ENCODE assay signal across 8 cellular contexts in genomic region chr4:125316781-125317525, GRCh38. TPM values are rescaled to one million over a fixed set of nuclear protein-coding genes. Genes with fewer than 3 reads are reported as not detected.
DNase-seq lines count a peak whose midpoint lies in the region; ATAC-seq and TF ChIP-seq lines count a peak whose summit lies in the region.

No MANE protein-coding gene starts in this region.

- no peak for DNase-seq in CD8-positive, alpha-beta T cell
- DNase-seq in chondrocyte (ENCODE audit: low spot score) = peak; percentile 90
- peak; percentile 9 for DNase-seq in stromal cell of bone marrow (ENCODE audit: low read depth)
- no peak for DNase-seq in glomerular visceral epithelial cell (ENCODE audit: extremely low spot score)

- H3K4me1 Mint-ChIP-seq in CD8-positive, alpha-beta T cell (ENCODE audit: low read depth) = peaks cover 37% of the 10 kb centered on the region
- H3K4me1 Mint-ChIP-seq in IgD-negative memory B cell = peaks cover 9 to 16% (median 11%) of the 10 kb centered on the region in 3 donors
- peaks cover 69% of the 10 kb centered on the region for H3K4me1 Mint-ChIP-seq in chondrocyte (ENCODE audit: low read depth)

- no peak for TF ChIP-seq CTCF in CD8-positive, alpha-beta T cell (IDR thresholded peaks at IDR 0.05)
- TF ChIP-seq CTCF in chondrocyte (IDR thresholded peaks at IDR 0.05) (no peak), liver (IDR thresholded peaks at IDR 0.05; ENCODE audit: low read depth, low read length, missing input control) (no peak)

- no peaks in the 10 kb centered on the region for H3K9me3 Mint-ChIP-seq in CD8-positive, alpha-beta T cell
- H3K9me3 Mint-ChIP-seq in IgD-negative memory B cell (peaks cover 0 to 3% (median 0%) of the 10 kb centered on the region in 3 donors), chondrocyte (ENCODE audit: low read depth) (no peaks in the 10 kb centered on the region)

- peak overlapping the region in 1 of 2 donors; percentile 13 for H3K9ac ChIP-seq in liver (ENCODE audit: low read depth in 1 of 2, low read length in 2 of 2)

- no peaks in the 10 kb centered on the region for H3K36me3 Mint-ChIP-seq in CD8-positive, alpha-beta T cell
- peaks cover 3% of the 10 kb centered on the region for H3K36me3 Mint-ChIP-seq in IgD-negative memory B cell
- H3K36me3 Mint-ChIP-seq in chondrocyte (ENCODE audit: low read depth) = no peaks in the 10 kb centered on the region

- H3K27me3 ChIP-seq in CD8-positive, alpha-beta T cell (ENCODE audit: insufficient read depth, low read length) = peaks cover 30% of the 10 kb centered on the region
- no peaks in the 10 kb centered on the region for H3K27me3 ChIP-seq in liver (ENCODE audit: control insufficient read depth in 4 of 4, insufficient read depth in 4 of 4, low read length in 3 of 4)

- POLR2A ChIA-PET in CD8-positive, alpha-beta T cell (lab: Charles Lee) = no interaction called here

- ATAC-seq in CD8-positive, alpha-beta T cell = no peak
- ATAC-seq in HG03354 (IDR thresholded peaks at IDR 0.05; ENCODE audit: poor library complexity, severe bottlenecking, unreplicated experiment) (no peak), GM18870 (IDR thresholded peaks at IDR 0.05; ENCODE audit: unreplicated experiment) (no peak)

- H3K27me3 Mint-ChIP-seq in CD8-positive, alpha-beta T cell (ENCODE audit: low read depth) = peaks cover 59% of the 10 kb centered on the region
- peaks cover 42% of the 10 kb centered on the region for H3K27me3 Mint-ChIP-seq in IgD-negative memory B cell
- H3K27me3 Mint-ChIP-seq in chondrocyte (ENCODE audit: low read depth) = no peaks in the 10 kb centered on the region

- TF ChIP-seq RAD21 in liver (IDR thresholded peaks at IDR 0.05) = peak in 1 of 2 donors; percentile 23

- CTCF ChIA-PET in CD8-positive, alpha-beta T cell (lab: Charles Lee) = no interaction called here

- H3K4me1 ChIP-seq in CD8-positive, alpha-beta T cell (ENCODE audit: insufficient read depth, low read length) = peaks cover 27% of the 10 kb centered on the region
- peaks cover 4 to 38% (median 24%) of the 10 kb centered on the region in 4 donors for H3K4me1 ChIP-seq in liver (ENCODE audit: control insufficient read depth in 4 of 4, insufficient read depth in 4 of 4, low read length in 3 of 4)

- 6% methylated on average over 67 of the region's 67 CpGs for WGBS in liver

- peak overlapping the region; percentile 80 for H3K4me3 Mint-ChIP-seq in CD8-positive, alpha-beta T cell
- H3K4me3 Mint-ChIP-seq in IgD-negative memory B cell (peak overlapping the region; percentile 38 to 92 (median 65)), chondrocyte (ENCODE audit: unreplicated experiment) (peak overlapping the region; percentile 78)

- no peak overlapping the region for H3K27ac Mint-ChIP-seq in CD8-positive, alpha-beta T cell
- H3K27ac Mint-ChIP-seq in IgD-negative memory B cell (no peak overlapping the region), chondrocyte (ENCODE audit: unreplicated experiment) (peak overlapping the region; percentile 81)

- intact Hi-C loops in CD8-positive, alpha-beta T cell (cut with DNase I, micrococcal nuclease) = no loop called here

- H3K27ac ChIP-seq in CD8-positive, alpha-beta T cell (ENCODE audit: low read depth, low read length) = no peak overlapping the region
- H3K27ac ChIP-seq in liver (ENCODE audit: low read depth in 1 of 2, low read length in 2 of 2) = peak overlapping the region in 1 of 2 donors; percentile 11

- H3K9me3 ChIP-seq in CD8-positive, alpha-beta T cell (ENCODE audit: low read length) = no peaks in the 10 kb centered on the region
- no peaks in the 10 kb centered on the region for H3K9me3 ChIP-seq in liver (ENCODE audit: control insufficient read depth in 4 of 4, low read length in 3 of 4)

- no peaks in the 10 kb centered on the region for H3K36me3 ChIP-seq in CD8-positive, alpha-beta T cell (ENCODE audit: insufficient read depth, low read length)
- no peaks in the 10 kb centered on the region for H3K36me3 ChIP-seq in liver (ENCODE audit: control insufficient read depth in 4 of 4, insufficient read depth in 3 of 4, low read depth in 1 of 4, low read length in 3 of 4)

- H3K4me3 ChIP-seq in CD8-positive, alpha-beta T cell (ENCODE audit: low read depth, low read length) = no peak overlapping the region
- H3K4me3 ChIP-seq in liver (ENCODE audit: low read depth in 1 of 3, low read length in 3 of 3) = peak overlapping the region; percentile 75 to 90 (median 85)

TF ChIP-seq in liver, 16 proteins besides CTCF, POLR2A, EP300 and RAD21:
- TF ChIP-seq FOXA2 (IDR thresholded peaks at IDR 0.05) = no peak
- TF ChIP-seq HNF4A (conservative IDR thresholded peaks at IDR 0.05) = peak in 1 of 2 donors; percentile 9
- peak in 1 of 2 donors; percentile 39 for TF ChIP-seq RXRA (IDR thresholded peaks at IDR 0.05)
- TF ChIP-seq GABPA (IDR thresholded peaks at IDR 0.05 in 1 of 2, conservative IDR thresholded peaks at IDR 0.05 in 1 of 2) = peak in 1 of 2 donors; percentile 40
- no peak for TF ChIP-seq REST (IDR thresholded peaks at IDR 0.05)
- no peak for TF ChIP-seq ZBTB33 (IDR thresholded peaks at IDR 0.05)

RNA-seq across cellular contexts. Expression of gene FAT4, which starts 2.2 kb away (rescaled TPM):
- not detected for total RNA-seq in CD8-positive, alpha-beta T cell
- polyA plus RNA-seq in IgD-negative memory B cell (not detected), liver (under 1 TPM; 0.90 to 0.96 TPM)
- total RNA-seq in chondrocyte (16.8 to 69.8 TPM (median 17.7 TPM) in 3 replicates), liver (10 to 100 TPM in 1 of 2 donors, 1 to 10 TPM in 1; 7.2 to 11.5 TPM)

Comparison
In these comparisons a context has a peak if more than half of its experiments do, and no peak if none do; other contexts are left out.
1. DNase-seq: peak in chondrocyte (single experiment) and stromal cell of bone marrow (single experiment); none in CD8-positive, alpha-beta T cell (0 of 7) and glomerular visceral epithelial cell (single experiment).
2. RNA of gene FAT4, which starts 2.2 kb away (total RNA-seq): 16.8 to 69.8 TPM in chondrocyte and 7.2 to 11.5 TPM in liver; not detected in CD8-positive, alpha-beta T cell; every median in the first group is over 4 times any median in the second.
3. Peak in every context shown above with its lines, with median percentiles within 50 percentile points of each other: H3K4me3 Mint-ChIP-seq.